ENCODE assay signal across 8 cellular contexts in genomic region chr19:6521718-6522646, GRCh38. TPM values are rescaled to one million over a fixed set of nuclear protein-coding genes. Genes with fewer than 3 reads are reported as not detected.
DNase-seq lines count a peak whose midpoint lies in the region; ATAC-seq and TF ChIP-seq lines count a peak whose summit lies in the region.

No MANE protein-coding gene starts in this region.

- H3K4me3 Mint-ChIP-seq in GM23338: no peak overlapping the region
- peak overlapping the region; percentile 66 to 73 for H3K4me3 Mint-ChIP-seq in stimulated activated naive B cell treated with anti-CD40 and anti-IgM and Interleukin-4, amounts not matched to agents 10 μg/mL and 1 μg/mL and 100 μg/mL, for 72 hours

- H3K36me3 Mint-ChIP-seq in GM23338 (ENCODE audit: low read depth): peaks cover 2% of the 10 kb centered on the region; the same call in 2 of the 3 replicates
- no peaks in the 10 kb centered on the region for H3K36me3 Mint-ChIP-seq in stimulated activated naive B cell treated with anti-CD40 and anti-IgM and Interleukin-4, amounts not matched to agents 10 μg/mL and 1 μg/mL and 100 μg/mL, for 72 hours

- H2AFZ ChIP-seq in GM23338 (peak overlapping the region; percentile 80; the same call in 1 of the 2 replicates), OCI-LY3 (ENCODE audit: low read depth, low read length) (peak overlapping the region; percentile 52; the same call in 1 of the 2 replicates)

- H3K27ac ChIP-seq in GM23338 (ENCODE audit: low read depth): no peak overlapping the region
- peak overlapping the region; percentile 93 for H3K27ac ChIP-seq in OCI-LY3 (ENCODE audit: low read length)
- no peak overlapping the region for H3K27ac ChIP-seq in SJCRH30

- H3K27me3 Mint-ChIP-seq in GM23338 (ENCODE audit: insufficient read depth, low read depth, poor library complexity): peaks cover 10% of the 10 kb centered on the region
- no peaks in the 10 kb centered on the region for H3K27me3 Mint-ChIP-seq in stimulated activated naive B cell treated with anti-CD40 and anti-IgM and Interleukin-4, amounts not matched to agents 10 μg/mL and 1 μg/mL and 100 μg/mL, for 72 hours

- DNase-seq in GM23338 (ENCODE audit: low spot score) (peak; percentile 12), SJCRH30 (no peak), GOT3 (lab: John Stamatoyannopoulos, UW) (no peak)
- peak; percentile 62 for DNase-seq in central memory CD4-positive, alpha-beta T cell
- peak; percentile 79 for DNase-seq in stimulated activated naive B cell treated with anti-CD40 and anti-IgM and Interleukin-4, amounts not matched to agents 10 μg/mL and 1 μg/mL and 100 μg/mL, for 72 hours

- H3K9me2 ChIP-seq in GM23338 (ENCODE audit: insufficient read depth): no peaks in the 10 kb centered on the region

- H3K9me3 ChIP-seq in OCI-LY3 (ENCODE audit: insufficient read depth, low read length): no peaks in the 10 kb centered on the region
- H3K9me3 ChIP-seq in SJCRH30 (replicated peaks): no peaks in the 10 kb centered on the region

- TF ChIP-seq CTCF in GM23338 (conservative IDR thresholded peaks at IDR 0.05; ENCODE audit: low read depth in 2 of 2) (no peak), OCI-LY3 (IDR thresholded peaks at IDR 0.05; ENCODE audit: low read depth, low read length) (no peak)

- H3K79me2 ChIP-seq in GM23338 (replicated peaks; ENCODE audit: insufficient read depth): no peaks in the 10 kb centered on the region
- no peaks in the 10 kb centered on the region for H3K79me2 ChIP-seq in OCI-LY3 (ENCODE audit: low read length)

- H4K20me1 ChIP-seq in GM23338 (replicated peaks; ENCODE audit: insufficient read depth) (no peaks in the 10 kb centered on the region), OCI-LY3 (ENCODE audit: insufficient read depth, low read length) (no peaks in the 10 kb centered on the region)

- peak overlapping the region; percentile 73 for H3K9ac ChIP-seq in OCI-LY3 (ENCODE audit: low read length)

- H3K4me1 Mint-ChIP-seq in GM23338: peaks cover 3% of the 10 kb centered on the region; the same call in 2 of the 3 replicates
- peaks cover 29 to 45% of the 10 kb centered on the region in 2 donors for H3K4me1 Mint-ChIP-seq in stimulated activated naive B cell treated with anti-CD40 and anti-IgM and Interleukin-4, amounts not matched to agents 10 μg/mL and 1 μg/mL and 100 μg/mL, for 72 hours

- no peak overlapping the region for H3K4me3 ChIP-seq in GM23338
- H3K4me3 ChIP-seq in OCI-LY3 (ENCODE audit: low read length): peak overlapping the region; percentile 75
- no peak overlapping the region for H3K4me3 ChIP-seq in SJCRH30

- peak; percentile 63 for TF ChIP-seq POLR2A in GM15510 (IDR thresholded peaks at IDR 0.05; ENCODE audit: borderline replicate concordance, extremely low read depth, insufficient read length)

- ATAC-seq in GM23338 (no peak; the same call in 2 of the 3 replicates), HG02885 (IDR thresholded peaks at IDR 0.05; ENCODE audit: poor library complexity, unreplicated experiment) (no peak)
- peak; percentile 76 to 81 for ATAC-seq in stimulated activated naive B cell treated with anti-CD40 and anti-IgM and Interleukin-4, amounts not matched to agents 10 μg/mL and 1 μg/mL and 100 μg/mL, for 72 hours (replicated peaks)

- H3K4me2 ChIP-seq in GM23338 (no peak overlapping the region), OCI-LY3 (ENCODE audit: low read length) (peak overlapping the region; percentile 75)

- H3K9me3 Mint-ChIP-seq in GM23338: peaks cover 28% of the 10 kb centered on the region
- no peaks in the 10 kb centered on the region for H3K9me3 Mint-ChIP-seq in stimulated activated naive B cell treated with anti-CD40 and anti-IgM and Interleukin-4, amounts not matched to agents 10 μg/mL and 1 μg/mL and 100 μg/mL, for 72 hours

- H3K27me3 ChIP-seq in GM23338 (ENCODE audit: insufficient read depth) (no peaks in the 10 kb centered on the region), OCI-LY3 (ENCODE audit: low read depth, low read length) (no peaks in the 10 kb centered on the region), SJCRH30 (no peaks in the 10 kb centered on the region)

- H3K36me3 ChIP-seq in GM23338 (ENCODE audit: insufficient read depth) (no peaks in the 10 kb centered on the region), OCI-LY3 (replicated peaks; ENCODE audit: low read depth, low read length) (no peaks in the 10 kb centered on the region), SJCRH30 (no peaks in the 10 kb centered on the region)

- H3K27ac Mint-ChIP-seq in GM23338: no peak overlapping the region
- H3K27ac Mint-ChIP-seq in stimulated activated naive B cell treated with anti-CD40 and anti-IgM and Interleukin-4, amounts not matched to agents 10 μg/mL and 1 μg/mL and 100 μg/mL, for 72 hours: peak overlapping the region; percentile 99

- H3K4me1 ChIP-seq in GM23338 (ENCODE audit: insufficient read depth) (no peaks in the 10 kb centered on the region), OCI-LY3 (ENCODE audit: low read length) (peaks cover 56% of the 10 kb centered on the region), SJCRH30 (no peaks in the 10 kb centered on the region)

- H3F3A ChIP-seq in GM23338 (replicated peaks; ENCODE audit: low read depth): no peaks in the 10 kb centered on the region

TF ChIP-seq in GM23338, 12 proteins besides CTCF, POLR2A, EP300 and RAD21 (continues in another document):
- TF ChIP-seq NANOG (IDR thresholded peaks at IDR 0.05; ENCODE audit: borderline replicate concordance) (no peak), CREB1 (CRISPR knock-in tag; IDR thresholded peaks at IDR 0.05; ENCODE audit: low read depth) (no peak), JUNB (IDR thresholded peaks at IDR 0.05; ENCODE audit: unreplicated experiment) (no peak), POLR2AphosphoS5 (IDR thresholded peaks at IDR 0.05; ENCODE audit: low read depth) (no peak), ETS1 (IDR thresholded peaks at IDR 0.05) (no peak), EZH2 (IDR thresholded peaks at IDR 0.05; ENCODE audit: low read depth, unreplicated experiment) (no peak), ZNF114 (CRISPR knock-in tag; IDR thresholded peaks at IDR 0.05) (no peak)
- TF ChIP-seq, protein P1, sequence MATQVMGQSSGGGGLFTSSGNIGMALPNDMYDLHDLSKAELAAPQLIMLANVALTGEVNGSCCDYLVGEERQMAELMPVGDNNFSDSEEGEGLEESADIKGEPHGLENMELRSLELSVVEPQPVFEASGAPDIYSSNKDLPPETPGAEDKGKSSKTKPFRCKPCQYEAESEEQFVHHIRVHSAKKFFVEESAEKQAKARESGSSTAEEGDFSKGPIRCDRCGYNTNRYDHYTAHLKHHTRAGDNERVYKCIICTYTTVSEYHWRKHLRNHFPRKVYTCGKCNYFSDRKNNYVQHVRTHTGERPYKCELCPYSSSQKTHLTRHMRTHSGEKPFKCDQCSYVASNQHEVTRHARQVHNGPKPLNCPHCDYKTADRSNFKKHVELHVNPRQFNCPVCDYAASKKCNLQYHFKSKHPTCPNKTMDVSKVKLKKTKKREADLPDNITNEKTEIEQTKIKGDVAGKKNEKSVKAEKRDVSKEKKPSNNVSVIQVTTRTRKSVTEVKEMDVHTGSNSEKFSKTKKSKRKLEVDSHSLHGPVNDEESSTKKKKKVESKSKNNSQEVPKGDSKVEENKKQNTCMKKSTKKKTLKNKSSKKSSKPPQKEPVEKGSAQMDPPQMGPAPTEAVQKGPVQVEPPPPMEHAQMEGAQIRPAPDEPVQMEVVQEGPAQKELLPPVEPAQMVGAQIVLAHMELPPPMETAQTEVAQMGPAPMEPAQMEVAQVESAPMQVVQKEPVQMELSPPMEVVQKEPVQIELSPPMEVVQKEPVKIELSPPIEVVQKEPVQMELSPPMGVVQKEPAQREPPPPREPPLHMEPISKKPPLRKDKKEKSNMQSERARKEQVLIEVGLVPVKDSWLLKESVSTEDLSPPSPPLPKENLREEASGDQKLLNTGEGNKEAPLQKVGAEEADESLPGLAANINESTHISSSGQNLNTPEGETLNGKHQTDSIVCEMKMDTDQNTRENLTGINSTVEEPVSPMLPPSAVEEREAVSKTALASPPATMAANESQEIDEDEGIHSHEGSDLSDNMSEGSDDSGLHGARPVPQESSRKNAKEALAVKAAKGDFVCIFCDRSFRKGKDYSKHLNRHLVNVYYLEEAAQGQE (IDR thresholded peaks at IDR 0.05; ENCODE audit: unreplicated experiment): no peak

RNA-seq across cellular contexts. Expression of gene TNFSF9, which starts 8.8 kb away (rescaled TPM):
- 5.3 and 9.1 TPM in 2 replicates for total RNA-seq in GM23338 (2014; rRNA removed; shearing (Covaris generic))
- polyA plus RNA-seq in GM23338 (2016; fragmentation: Nextera tagmentation; extraction: Ambion mirVana): 2.6 and 2.8 TPM in 2 replicates
- not detected in 2 replicates for total RNA-seq in SJCRH30 (2014; rRNA removed; shearing (Covaris generic))

RNA-seq across cellular contexts. Expression of gene TUBB4A, which starts 19.9 kb away (rescaled TPM):
- total RNA-seq in GM23338 (2014; rRNA removed; shearing (Covaris generic)): 31.1 and 41.7 TPM in 2 replicates
- polyA plus RNA-seq in GM23338 (2016; fragmentation: Nextera tagmentation; extraction: Ambion mirVana): 32.9 and 34.6 TPM in 2 replicates
- not detected in 2 replicates for total RNA-seq in SJCRH30 (2014; rRNA removed; shearing (Covaris generic))

RNA-seq across cellular contexts. Expression of gene DENND1C, which starts 40.4 kb away (rescaled TPM):
- 2.8 and 3.1 TPM in 2 replicates for total RNA-seq in GM23338 (2014; rRNA removed; shearing (Covaris generic))
- 6.1 and 6.3 TPM in 2 replicates for polyA plus RNA-seq in GM23338 (2016; fragmentation: Nextera tagmentation; extraction: Ambion mirVana)
- not detected in 2 replicates for total RNA-seq in SJCRH30 (2014; rRNA removed; shearing (Covaris generic))

RNA-seq across cellular contexts. Expression of gene CRB3, which starts 57.9 kb away (rescaled TPM):
- total RNA-seq in GM23338 (2014; rRNA removed; shearing (Covaris generic)): 32.2 and 44.4 TPM in 2 replicates
- 11.8 and 16.6 TPM in 2 replicates for polyA plus RNA-seq in GM23338 (2016; fragmentation: Nextera tagmentation; extraction: Ambion mirVana)
- not detected in 2 replicates for total RNA-seq in SJCRH30 (2014; rRNA removed; shearing (Covaris generic))

Comparison
In these comparisons a context has a peak if more than half of its experiments do, and no peak if none do; other contexts are left out.
1. ATAC-seq: peak in stimulated activated naive B cell treated with anti-CD40 and anti-IgM and Interleukin-4, amounts not matched to agents 10 μg/mL and 1 μg/mL and 100 μg/mL, for 72 hours (2 of 2); none in GM23338 (single experiment) and HG02885 (single experiment).
2. DNase-seq: peak in GM23338 (single experiment), central memory CD4-positive, alpha-beta T cell (single experiment) and stimulated activated naive B cell treated with anti-CD40 and anti-IgM and Interleukin-4, amounts not matched to agents 10 μg/mL and 1 μg/mL and 100 μg/mL, for 72 hours (single experiment); none in SJCRH30 (0 of 2) and GOT3 (single experiment).
3. RNA of gene TUBB4A, which starts 19.9 kb away (total RNA-seq): 31.1 to 41.7 TPM in GM23338; not detected in SJCRH30; every median in the first group is over 10 times any median in the second.